ENCODE assay signal across 28 cellular contexts in the genomic region with DNA sequence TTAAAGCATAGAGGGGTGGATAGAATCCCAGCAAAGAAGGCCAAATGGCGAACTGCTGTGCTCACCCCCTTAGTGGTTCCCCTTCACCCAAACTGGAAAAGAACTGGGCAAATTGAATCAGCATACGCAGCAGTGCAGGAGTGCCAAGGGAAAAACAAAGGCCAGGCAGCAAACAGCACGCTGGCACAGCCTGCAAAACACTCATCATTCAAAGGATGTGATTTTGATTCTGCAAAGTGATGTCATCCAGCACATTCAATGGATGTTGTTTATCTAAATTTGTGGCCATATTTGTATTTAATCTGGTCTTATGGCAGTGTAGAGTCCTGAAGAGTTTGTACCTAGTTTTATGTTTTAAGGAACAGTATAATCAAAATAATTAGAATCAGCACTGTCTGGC.
DNase-seq lines count a peak whose midpoint lies in the region; TF ChIP-seq lines count a peak whose summit lies in the region.
"Had no signal": no experiment of that assay in that cellular context is flagged by ENCODE, and none has a peak within 500 bp of the region (broad histone marks: within the 10 kb centered on the region; RNA-seq: fewer than 3 reads in every experiment).

No MANE protein-coding gene starts in this region.

- H3K27me3 ChIP-seq in MG63 (no peaks in the 10 kb centered on the region), ascending aorta (no peaks in the 10 kb centered on the region), esophagus muscularis mucosa (no peaks in the 10 kb centered on the region)
- H3K27me3 ChIP-seq: BLaER1 treated with 17β-estradiol and CSF1 and Interleukin-3, amounts not matched to agents 10 nM and 100 nM; right lobe of liver had no signal

- H3K9me3 ChIP-seq in MG63 (no peaks in the 10 kb centered on the region), ascending aorta (no peaks in the 10 kb centered on the region), esophagus muscularis mucosa (no peaks in the 10 kb centered on the region)
- H3K9me3 ChIP-seq: BLaER1 treated with 17β-estradiol and CSF1 and Interleukin-3, amounts not matched to agents 10 nM and 100 nM; lower lobe of right lung; right lobe of liver had no signal

- TF ChIP-seq CTCF in ascending aorta (IDR thresholded peaks at IDR 0.05) (no peak), fibroblast of the aortic adventitia (IDR thresholded peaks at IDR 0.05; ENCODE audit: insufficient read depth, low read length) (no peak), RWPE1 (conservative IDR thresholded peaks at IDR 0.05; ENCODE audit: low read depth) (no peak), esophagus muscularis mucosa (IDR thresholded peaks at IDR 0.05) (no peak)

- H3K27ac ChIP-seq in ascending aorta, result peak overlapping the region; percentile 3 to 72
- no peak overlapping the region for H3K27ac ChIP-seq in RWPE1
- no peak overlapping the region for H3K27ac ChIP-seq in esophagus muscularis mucosa (replicated peaks in 1 of 4)
- H3K27ac ChIP-seq: BLaER1 treated with 17β-estradiol and CSF1 and Interleukin-3, amounts not matched to agents 10 nM and 100 nM; HL-60; lower lobe of right lung; right lobe of liver had no signal

- no peak for TF ChIP-seq POLR2A in esophagus muscularis mucosa (IDR thresholded peaks at IDR 0.05; ENCODE audit: low read depth)

- 88% methylated on average over 3 of the region's 3 CpGs for WGBS in esophagus muscularis mucosa

- H3K36me3 ChIP-seq in MG63 (no peaks in the 10 kb centered on the region), ascending aorta (no peaks in the 10 kb centered on the region), esophagus muscularis mucosa (no peaks in the 10 kb centered on the region)
- H3K36me3 ChIP-seq: BLaER1 treated with 17β-estradiol and CSF1 and Interleukin-3, amounts not matched to agents 10 nM and 100 nM; lower lobe of right lung; right lobe of liver had no signal

- H3K4me1 ChIP-seq in ascending aorta, result peaks cover 0 to 6% of the 10 kb centered on the region in 2 donors
- H3K4me1 ChIP-seq in esophagus muscularis mucosa, result peaks cover 0 to 5% (median 2%) of the 10 kb centered on the region in 4 donors
- H3K4me1 ChIP-seq: lower lobe of right lung, right lobe of liver had no signal

- H3K4me3 ChIP-seq in MG63 (no peak overlapping the region), ascending aorta (no peak overlapping the region), fibroblast of the aortic adventitia (ENCODE audit: low read depth, low read length) (no peak overlapping the region), esophagus muscularis mucosa (no peak overlapping the region)
- H3K4me3 ChIP-seq: BLaER1 treated with 17β-estradiol and CSF1 and Interleukin-3, amounts not matched to agents 10 nM and 100 nM; lower lobe of right lung; right lobe of liver had no signal

- peak; percentile 73 for DNase-seq in MG63
- no peak for DNase-seq in ascending aorta (ENCODE audit: low spot score in 2 of 2)
- peak; percentile 13 for DNase-seq in fibroblast of the aortic adventitia (ENCODE audit: low read depth)
- peak; percentile 38 for DNase-seq in occipital lobe (lab: John Stamatoyannopoulos, UW)
- no peak for DNase-seq in RWPE1 (ENCODE audit: low spot score)
- DNase-seq in esophagus muscularis mucosa (ENCODE audit: extremely low spot score), result no peak
- DNase-seq in HuH-7 (ENCODE audit: low spot score), result no peak
- no peak for DNase-seq in mesenteric fat pad (ENCODE audit: low spot score)
- DNase-seq: ACHN; activated CD4-positive, alpha-beta T cell treated with anti-CD3 and anti-CD28 coated beads, Interleukin-2, amount 50 U/mL, for 4 hours; activated CD4-positive, CD25-positive, alpha-beta regulatory T cell; activated CD8-positive, alpha-beta memory T cell treated with anti-CD3 and anti-CD28 coated beads, Interleukin-2, amount 50 U/mL, for 4 hours; activated naive CD4-positive, alpha-beta T cell treated with anti-CD3 and anti-CD28 coated beads, Interleukin-2, amount 10 ng/mL, durations not matched to agents 7 days and 5 days; COR-L47; DMS79 treated with DMSO at 0.1 percent for 48 hours; glutamatergic neuron; HFFc6; Kasumi-1; lower lobe of right lung; MV-4-11; NCI-H1694; NCI-H2171 treated with DMSO at 0.1 percent for 48 hours; NCI-H524 treated with DMSO at 0.1 percent for 48 hours; right lobe of liver; SIG-M5; stimulated activated CD4-positive, alpha-beta T cell treated with anti-CD3 and anti-CD28 coated beads, Interleukin-2, amount 100 ng/mL, for 48 hours had no signal

- TF ChIP-seq EP300 in esophagus muscularis mucosa (IDR thresholded peaks at IDR 0.05), result no peak

- CTCF ChIA-PET in RWPE1 (lab: Yijun Ruan, JAX), result no interaction called here

- POLR2A ChIA-PET in RWPE1 (lab: Yijun Ruan, JAX; ENCODE audit: low non-redundant PET), result no interaction called here

- intact Hi-C loops in ascending aorta (cut with DNase I) (no loop called here), esophagus muscularis mucosa (cut with DNase I) (no loop called here)

Comparison
In these comparisons a context has a peak if more than half of its experiments do, and no peak if none do; other contexts are left out.
1. DNase-seq: peak in MG63 (single experiment), fibroblast of the aortic adventitia (single experiment) and occipital lobe (single experiment); none in ascending aorta (0 of 2), RWPE1 (single experiment), esophagus muscularis mucosa (single experiment), HuH-7 (single experiment) and mesenteric fat pad (single experiment).
2. H3K27ac ChIP-seq: peak in ascending aorta (2 of 2); none in RWPE1 (single experiment) and esophagus muscularis mucosa (0 of 4).